In genomic region chr20:58690851-58691250, GRCh38 we compare ENCODE assay signal across 1 cellular context.
TF ChIP-seq lines count a peak whose summit lies in the region.

No MANE protein-coding gene starts in this region.

TF ChIP-seq in HepG2, 621 proteins besides CTCF, POLR2A, EP300 and RAD21:
- TF ChIP-seq RBM22 (optimal IDR thresholded peaks at IDR 0.05; ENCODE audit: low read length) (peak; percentile 8), ZNF574 (CRISPR knock-in tag; IDR thresholded peaks at IDR 0.05) (no peak)
